Comparison of ENCODE assay signal across 23 cellular contexts in genomic region chr1:168725060-168725459, GRCh38. TPM values are rescaled to one million over a fixed set of nuclear protein-coding genes. Genes with fewer than 3 reads are reported as not detected.
DNase-seq lines count a peak whose midpoint lies in the region; ATAC-seq, FAIRE-seq and TF ChIP-seq lines count a peak whose summit lies in the region.
"Had no signal": no experiment of that assay in that cellular context is flagged by ENCODE, and none has a peak within 500 bp of the region (broad histone marks: within the 10 kb centered on the region; RNA-seq: fewer than 3 reads in every experiment).

No MANE protein-coding gene starts in this region.

- POLR2A ChIA-PET in K562 (lab: Yijun Ruan, JAX) = interaction anchor here (0.6 kb wide), 2 partner anchors 62 to 382 kb away, joined by 3 read pairs; partner anchors contain the start of gene ATP1B1

- in situ Hi-C loops in K562 (cut with MboI) = no loop called here

- BruUV-seq in K562 (replicated peaks; lab: Mats Ljungman, UMichigan) = no TSS peak

- TF ChIP-seq EP300 in K562 (IDR thresholded peaks at IDR 0.05; ENCODE audit: low read length) (no peak), sigmoid colon (IDR thresholded peaks at IDR 0.05) (no peak)

- no peaks in the 10 kb centered on the region for H3K79me2 ChIP-seq in K562 (ENCODE audit: control insufficient read depth, insufficient read depth, low read length)

- peak overlapping the region; percentile 27 for H3K27ac Mint-ChIP-seq in neural crest cell (ENCODE audit: unreplicated experiment)
- no peak overlapping the region for H3K27ac Mint-ChIP-seq in mesothelial cell of epicardium
- H3K27ac Mint-ChIP-seq: CD4-positive, alpha-beta memory T cell had no signal

- no peaks in the 10 kb centered on the region for H4K20me1 ChIP-seq in K562 (replicated peaks; ENCODE audit: control insufficient read depth, insufficient read depth, low read length)

- H3K4me1 Mint-ChIP-seq in neural crest cell (no peaks in the 10 kb centered on the region), mesothelial cell of epicardium (peaks cover 11% of the 10 kb centered on the region)

- H3K4me3 ChIP-seq in K562 (no peak overlapping the region), sigmoid colon (peak overlapping the region in 2 of 4 donors; percentile 34 to 44)
- H3K4me3 ChIP-seq: GM23248 had no signal

- H3K4me3 Mint-ChIP-seq in neural crest cell (no peak overlapping the region), mesothelial cell of epicardium (no peak overlapping the region)
- H3K4me3 Mint-ChIP-seq: CD4-positive, alpha-beta memory T cell had no signal

- H3K9me3 ChIP-seq in K562 (replicated peaks; ENCODE audit: control insufficient read depth, insufficient read depth, low read depth, low read length) = no peaks in the 10 kb centered on the region
- no peaks in the 10 kb centered on the region for H3K9me3 ChIP-seq in sigmoid colon

- no peaks in the 10 kb centered on the region for H3K4me1 ChIP-seq in K562 (replicated peaks in 1 of 2; ENCODE audit: control insufficient read depth in 2 of 2, insufficient read depth in 2 of 2, low read length in 2 of 2)
- H3K4me1 ChIP-seq in sigmoid colon = peaks cover 0 to 8% (median 2%) of the 10 kb centered on the region in 4 donors

- CTCF ChIA-PET in K562 (lab: Yijun Ruan, JAX; ENCODE audit: low intra/inter-chr PET ratio) = no interaction called here

- H3K4me2 ChIP-seq in K562 (ENCODE audit: insufficient read depth, low read length) = no peak overlapping the region

- H3K27me3 Mint-ChIP-seq in neural crest cell (ENCODE audit: low read depth) = no peaks in the 10 kb centered on the region
- no peaks in the 10 kb centered on the region for H3K27me3 Mint-ChIP-seq in mesothelial cell of epicardium (ENCODE audit: low read depth)

- TF ChIP-seq RAD21 in K562 (CRISPR knock-in tag; conservative IDR thresholded peaks at IDR 0.05 in 1 of 2, IDR thresholded peaks at IDR 0.05 in 1 of 2) = no peak

- H3K36me3 ChIP-seq in K562 (ENCODE audit: control insufficient read depth, insufficient read depth, low read length) (no peaks in the 10 kb centered on the region), sigmoid colon (no peaks in the 10 kb centered on the region)

- H3K9me3 Mint-ChIP-seq in neural crest cell (no peaks in the 10 kb centered on the region), mesothelial cell of epicardium (no peaks in the 10 kb centered on the region)
- H3K9me3 Mint-ChIP-seq: CD4-positive, alpha-beta memory T cell had no signal

- TF ChIP-seq CTCF in K562 (IDR thresholded peaks at IDR 0.05 in 2 of 3, conservative IDR thresholded peaks at IDR 0.05 in 1 of 3; ENCODE audit: insufficient read depth in 2 of 3, low read depth in 1 of 3, low read length in 3 of 3) (no peak), neural crest cell (conservative IDR thresholded peaks at IDR 0.05) (no peak), sigmoid colon (IDR thresholded peaks at IDR 0.05) (no peak), mesothelial cell of epicardium (IDR thresholded peaks at IDR 0.05; ENCODE audit: unreplicated experiment) (no peak)

- intact Hi-C loops in K562 (cut with micrococcal nuclease) (no loop called here), sigmoid colon (cut with DNase I) (no loop called here)

- H3K27ac ChIP-seq in K562 (ENCODE audit: extremely low read depth, low read depth, low read length) (no peak overlapping the region), sigmoid colon (peak overlapping the region in 3 of 4 donors; percentile 5 to 67 (median 26))
- H3K27ac ChIP-seq: GM23248 had no signal

- TF ChIP-seq POLR2A in K562 (conservative IDR thresholded peaks at IDR 0.05) (no peak), sigmoid colon (IDR thresholded peaks at IDR 0.05) (no peak)

- DNase-seq in K562 (ENCODE audit: extremely low read depth in 1 of 4, low spot score in 3 of 4) = no peak
- no peak for DNase-seq in neural crest cell (ENCODE audit: low read depth, low spot score)
- DNase-seq in sigmoid colon = no peak
- no peak for DNase-seq in LoVo (ENCODE audit: low spot score)
- no peak for DNase-seq in mesothelial cell of epicardium (ENCODE audit: low spot score in 2 of 2, unreplicated experiment in 2 of 2)
- DNase-seq: C1 segment of cervical spinal cord; Calu3; CD4-positive, alpha-beta memory T cell; COR-L47; DMS53; DMS79 treated with DMSO at 0.1 percent for 48 hours; GF-D8; GM23248; H7; HCEC 1CT had no signal

- H3K27me3 ChIP-seq in K562 (ENCODE audit: control insufficient read depth in 2 of 2, insufficient read depth in 2 of 2, low read length in 2 of 2) (peaks cover 6 to 21% of the 10 kb centered on the region in 2 experiments), sigmoid colon (no peaks in the 10 kb centered on the region)

- no peak for FAIRE-seq in K562 (lab: Jason Lieb, UNC)
- FAIRE-seq: GM12891, GM18507, GM19239, H1 had no signal

- no peaks in the 10 kb centered on the region for H3K9me1 ChIP-seq in K562 (ENCODE audit: control insufficient read depth, insufficient read depth, low read length)

- H3K9ac ChIP-seq in K562 (ENCODE audit: insufficient read depth in 1 of 2, low read depth in 2 of 2, low read length in 2 of 2) = no peak overlapping the region
- H3K9ac ChIP-seq: GM23248 had no signal

- no peak for ATAC-seq in K562
- ATAC-seq in GM18861 (IDR thresholded peaks at IDR 0.05; ENCODE audit: unreplicated experiment) = no peak

- H2AFZ ChIP-seq in K562 (ENCODE audit: low read depth, low read length) = no peak overlapping the region
- H2AFZ ChIP-seq: GM23248 had no signal

- no peaks in the 10 kb centered on the region for H3K36me3 Mint-ChIP-seq in neural crest cell (ENCODE audit: low read depth)
- H3K36me3 Mint-ChIP-seq in mesothelial cell of epicardium = no peaks in the 10 kb centered on the region
- H3K36me3 Mint-ChIP-seq: CD4-positive, alpha-beta memory T cell had no signal

- WGBS in K562 (ENCODE audit: insufficient coverage, low coverage, missing lambda C conversion rate) = 0% methylated on average over 2 of the region's 2 CpGs
- 95 to 97% methylated on average over 2 of the region's 2 CpGs for WGBS in sigmoid colon, 2 donors

TF ChIP-seq in K562, 482 proteins besides CTCF, POLR2A, EP300 and RAD21:
- no peak for TF ChIP-seq DLX4 (CRISPR knock-in tag; IDR thresholded peaks at IDR 0.05)
- 0 out of 4 replicates have a peak, but pooled peaks of 1 of the 2 experiments have one; percentile 33 for TF ChIP-seq MCM7 (IDR thresholded peaks at IDR 0.05)
- TF ChIP-seq ZNF324 (CRISPR knock-in tag; IDR thresholded peaks at IDR 0.05) = no peak
- TF ChIP-seq PHB (CRISPR knock-in tag; IDR thresholded peaks at IDR 0.05) = no peak
- TF ChIP-seq ZNF583 (CRISPR knock-in tag; IDR thresholded peaks at IDR 0.05) = no peak
- 0 out of 2 replicates have a peak, but pooled peaks have one; percentile 32 for TF ChIP-seq ZNF512 (tag; IDR thresholded peaks at IDR 0.05)

RNA-seq across cellular contexts. Expression of gene DPT, which starts 3.9 kb away (rescaled TPM):
- not detected in 2 replicates for total RNA-seq in K562 (2011; cell fraction: chromatin; rRNA removed; ENCODE audit: low replicate concordance)
- total RNA-seq in K562 (2011; cell fraction: nucleolus; rRNA removed) = not detected in 2 replicates
- total RNA-seq in K562 (2011; cell fraction: nucleoplasm; rRNA removed) = not detected in 2 replicates
- total RNA-seq in K562 (2014; rRNA removed) (not detected in 2 replicates), K562 (2014; rRNA removed; fragmentation: Illumina TruSeq; extraction: Trizol) (not detected in 2 replicates), K562 (2015; rRNA removed; fragmentation: Illumina TruSeq; extraction: Trizol) (not detected in 2 replicates), K562 (2021) (not detected in 2 replicates), neural crest cell (not detected in 2 replicates), sigmoid colon (100 to 1,000 TPM; 249 to 519 (median 301) TPM), mesothelial cell of epicardium (1.1 to 1.6 TPM (median 1.3 TPM) in 3 replicates)
- polyA plus RNA-seq in K562 (2011; rRNA removed) (not detected in 2 replicates), K562 (2014; fragmentation: Illumina TruSeq; extraction: Trizol) (not detected in 2 replicates), K562 (2014; fragmentation: Nextera tagmentation; extraction: Ambion mirVana) (not detected), K562 (2014; rRNA removed) (not detected in 2 replicates), sigmoid colon (100 to 1,000 TPM in 1 of 3 donors, 10 to 100 TPM in 1, 1 to 10 TPM in 1; 2.1 to 128 (median 25.4) TPM)
- polyA plus RNA-seq in K562 (2011; cell fraction: cytosol; rRNA removed) = not detected in 2 replicates
- not detected in 2 replicates for polyA plus RNA-seq in K562 (2011; cell fraction: nucleus; rRNA removed)
- polyA plus RNA-seq in K562 (2012) = not detected in 2 replicates
- polyA minus RNA-seq in K562 (2011; rRNA and poly(A)+ RNA removed) = not detected in 2 replicates
- polyA minus RNA-seq in K562 (2011; cell fraction: cytosol; rRNA and poly(A)+ RNA removed) = not detected in 2 replicates
- polyA minus RNA-seq in K562 (2011; cell fraction: nucleus; rRNA and poly(A)+ RNA removed) = not detected in 2 replicates
- total RNA-seq: A172; A673; Calu3; CD4-positive, alpha-beta memory T cell; G401; H1; H7 had no signal
- polyA plus RNA-seq: CD4-positive, alpha-beta memory T cell; H1 had no signal

Comparison
In these comparisons a context has a peak if more than half of its experiments do, and no peak if none do; other contexts are left out.
1. RNA of gene DPT, which starts 3.9 kb away (total RNA-seq): 249 to 519 TPM in sigmoid colon; 1.1 to 1.6 TPM in mesothelial cell of epicardium, not detected in neural crest cell and not detected in K562; every median in the first group is over 10 times any median in the second.